17 cellular contexts compared by ENCODE assay signal in genomic region chr7:142806021-142806353, GRCh38. TPM values are rescaled to one million over a fixed set of nuclear protein-coding genes. Genes with fewer than 3 reads are reported as not detected.
DNase-seq lines count a peak whose midpoint lies in the region; ATAC-seq and TF ChIP-seq lines count a peak whose summit lies in the region.
"Had no signal": no experiment of that assay in that cellular context is flagged by ENCODE, and none has a peak within 500 bp of the region (broad histone marks: within the 10 kb centered on the region; RNA-seq: fewer than 3 reads in every experiment).

No MANE protein-coding gene starts in this region.

- intact Hi-C loops in activated CD4-positive, alpha-beta T cell treated with anti-CD3 and anti-CD28 coated beads for 36 hours (cut with DNase I, micrococcal nuclease), result loop anchor here (5.0 to 10.0 kb wide), 5 partner anchors 359 to 1884 kb away; partner anchors contain the start of genes BRAF (in 1 of the 2), SSBP1 (in 1 of the 2) and ZYX (in 1 of the 2)
- intact Hi-C loops in ascending aorta (cut with DNase I), result no loop called here

- H3K4me3 Mint-ChIP-seq in activated CD4-positive, alpha-beta T cell treated with anti-CD3 and anti-CD28 coated beads for 36 hours, result peak overlapping the region; percentile 68
- peak overlapping the region; percentile 99 for H3K4me3 Mint-ChIP-seq in activated naive CD8-positive, alpha-beta T cell
- peak overlapping the region; percentile 86 for H3K4me3 Mint-ChIP-seq in natural killer cell treated with Interleukin-12 subunit alpha and Interleukin-12 subunit beta and Interleukin-15 and Interleukin-18, amount 100 ng/mL, for 72 hours

- 0 out of 2 replicates have a peak, but pooled peaks cover 6% of the 10 kb centered on the region for H3F3A ChIP-seq in OCI-LY1 (ENCODE audit: insufficient read depth, low read length)

- H3K9me2 ChIP-seq in OCI-LY1 (ENCODE audit: low read depth, low read length), result no peaks in the 10 kb centered on the region

- peaks cover 95% of the 10 kb centered on the region for H3K4me1 Mint-ChIP-seq in activated CD4-positive, alpha-beta T cell treated with anti-CD3 and anti-CD28 coated beads for 36 hours
- peaks cover 95% of the 10 kb centered on the region for H3K4me1 Mint-ChIP-seq in activated naive CD8-positive, alpha-beta T cell (ENCODE audit: low read depth)
- H3K4me1 Mint-ChIP-seq in natural killer cell treated with Interleukin-12 subunit alpha and Interleukin-12 subunit beta and Interleukin-15 and Interleukin-18, amount 100 ng/mL, for 72 hours (ENCODE audit: low read depth in 2 of 2), result peaks cover 87 to 98% of the 10 kb centered on the region in 2 donors

- no peaks in the 10 kb centered on the region for H4K20me1 ChIP-seq in OCI-LY1 (ENCODE audit: insufficient read depth, low read length)

- POLR2A ChIA-PET in activated CD4-positive, alpha-beta T cell treated with anti-CD3 and anti-CD28 coated beads for 36 hours (lab: Charles Lee), result interaction anchor here (6.2 kb wide), 1 partner anchor 21 kb away, joined by 82 read pairs; no protein-coding TSS in a partner anchor

- no peaks in the 10 kb centered on the region for H3K9me3 Mint-ChIP-seq in activated CD4-positive, alpha-beta T cell treated with anti-CD3 and anti-CD28 coated beads for 36 hours (ENCODE audit: low read depth)
- no peaks in the 10 kb centered on the region for H3K9me3 Mint-ChIP-seq in activated naive CD8-positive, alpha-beta T cell (ENCODE audit: low read depth)
- H3K9me3 Mint-ChIP-seq in natural killer cell treated with Interleukin-12 subunit alpha and Interleukin-12 subunit beta and Interleukin-15 and Interleukin-18, amount 100 ng/mL, for 72 hours, result peaks cover 10% of the 10 kb centered on the region

- H3K9me3 ChIP-seq in OCI-LY1 (ENCODE audit: low read length), result no peaks in the 10 kb centered on the region
- no peaks in the 10 kb centered on the region for H3K9me3 ChIP-seq in ascending aorta
- H3K9me3 ChIP-seq: breast epithelium, suprapubic skin had no signal

- no peak overlapping the region for H2AFZ ChIP-seq in OCI-LY1 (ENCODE audit: low read length)

- no peak for TF ChIP-seq CTCF in OCI-LY1 (IDR thresholded peaks at IDR 0.05; ENCODE audit: low read length)
- TF ChIP-seq CTCF in ascending aorta (IDR thresholded peaks at IDR 0.05), result no peak

- H3K4me3 ChIP-seq in OCI-LY1 (ENCODE audit: low read depth, low read length, poor library complexity, severe bottlenecking) (no peak overlapping the region), ascending aorta (no peak overlapping the region)
- H3K4me3 ChIP-seq: breast epithelium, suprapubic skin had no signal

- no peak for DNase-seq in activated CD4-positive, alpha-beta T cell treated with anti-CD3 and anti-CD28 coated beads for 36 hours
- DNase-seq in activated CD4-positive, alpha-beta T cell treated with anti-CD3 and anti-CD28 coated beads for 4 hours, result no peak
- no peak for DNase-seq in natural killer cell treated with Interleukin-12 subunit alpha and Interleukin-12 subunit beta and Interleukin-15 and Interleukin-18, amount 100 ng/mL, for 72 hours (ENCODE audit: low spot score)
- no peak for DNase-seq in ascending aorta (ENCODE audit: low spot score in 2 of 2)
- DNase-seq in HPDE6-E6E7 (ENCODE audit: extremely low spot score), result no peak
- no peak for DNase-seq in NCI-H510A (lab: John Stamatoyannopoulos, UW)
- DNase-seq: activated CD4-positive, CD25-positive, alpha-beta regulatory T cell; effector CD8-positive, alpha-beta T cell; Karpas-422; left ventricle myocardium superior; NCI-H1436 treated with DMSO at 0.1 percent for 48 hours had no signal

- CTCF ChIA-PET in activated CD4-positive, alpha-beta T cell treated with anti-CD3 and anti-CD28 coated beads for 36 hours (lab: Charles Lee), result interaction anchor here (0.6 to 11.2 kb wide), 6 partner anchors 10 to 484 kb away, joined by 3 to 182 read pairs (median 34); no protein-coding TSS in a partner anchor

- H3K27me3 ChIP-seq in OCI-LY1 (ENCODE audit: insufficient read depth, low read length) (no peaks in the 10 kb centered on the region), ascending aorta (no peaks in the 10 kb centered on the region)
- H3K27me3 ChIP-seq: breast epithelium had no signal

- no peak overlapping the region for H3K4me2 ChIP-seq in OCI-LY1 (ENCODE audit: low read length)

- no peak for ATAC-seq in activated CD4-positive, alpha-beta T cell treated with anti-CD3 and anti-CD28 coated beads for 36 hours
- ATAC-seq in natural killer cell treated with Interleukin-12 subunit alpha and Interleukin-12 subunit beta and Interleukin-15 and Interleukin-18, amount 100 ng/mL, for 72 hours, result no peak
- ATAC-seq: left ventricle myocardium superior had no signal

- peaks cover 69% of the 10 kb centered on the region for H3K4me1 ChIP-seq in OCI-LY1 (ENCODE audit: insufficient read depth, low read length, severe bottlenecking)
- no peaks in the 10 kb centered on the region for H3K4me1 ChIP-seq in ascending aorta
- H3K4me1 ChIP-seq: breast epithelium, suprapubic skin had no signal

- peak overlapping the region; percentile 99 for H3K27ac Mint-ChIP-seq in activated CD4-positive, alpha-beta T cell treated with anti-CD3 and anti-CD28 coated beads for 36 hours
- H3K27ac Mint-ChIP-seq in activated naive CD8-positive, alpha-beta T cell, result peak overlapping the region; percentile 99
- peak overlapping the region; percentile 94 to 97 for H3K27ac Mint-ChIP-seq in natural killer cell treated with Interleukin-12 subunit alpha and Interleukin-12 subunit beta and Interleukin-15 and Interleukin-18, amount 100 ng/mL, for 72 hours

- no peaks in the 10 kb centered on the region for H3K27me3 Mint-ChIP-seq in activated CD4-positive, alpha-beta T cell treated with anti-CD3 and anti-CD28 coated beads for 36 hours
- no peaks in the 10 kb centered on the region for H3K27me3 Mint-ChIP-seq in activated naive CD8-positive, alpha-beta T cell
- H3K27me3 Mint-ChIP-seq in natural killer cell treated with Interleukin-12 subunit alpha and Interleukin-12 subunit beta and Interleukin-15 and Interleukin-18, amount 100 ng/mL, for 72 hours, result no peaks in the 10 kb centered on the region

- H3K79me2 ChIP-seq in OCI-LY1 (ENCODE audit: insufficient read depth, low read length), result no peaks in the 10 kb centered on the region

- H3K36me3 Mint-ChIP-seq in activated CD4-positive, alpha-beta T cell treated with anti-CD3 and anti-CD28 coated beads for 36 hours (ENCODE audit: low read depth), result peaks cover 46% of the 10 kb centered on the region
- H3K36me3 Mint-ChIP-seq in activated naive CD8-positive, alpha-beta T cell, result peaks cover 33% of the 10 kb centered on the region
- H3K36me3 Mint-ChIP-seq in natural killer cell treated with Interleukin-12 subunit alpha and Interleukin-12 subunit beta and Interleukin-15 and Interleukin-18, amount 100 ng/mL, for 72 hours, result peaks cover 35% of the 10 kb centered on the region

- H3K27ac ChIP-seq in OCI-LY1 (ENCODE audit: low read depth, low read length, poor library complexity, severe bottlenecking) (peak overlapping the region; percentile 99), ascending aorta (no peak overlapping the region)
- H3K27ac ChIP-seq: breast epithelium, suprapubic skin had no signal

- H3K36me3 ChIP-seq in OCI-LY1 (ENCODE audit: insufficient read depth, low read length) (peaks cover 11% of the 10 kb centered on the region; the same call in 1 of the 2 replicates), ascending aorta (no peaks in the 10 kb centered on the region)
- H3K36me3 ChIP-seq: breast epithelium, suprapubic skin had no signal

- no peak overlapping the region; the same call in 1 of the 2 replicates for H3K9ac ChIP-seq in OCI-LY1 (ENCODE audit: low read length)

RNA-seq across cellular contexts. Expression of gene PRSS2, which starts 35.2 kb away (rescaled TPM):
- total RNA-seq in activated CD4-positive, alpha-beta T cell treated with anti-CD3 and anti-CD28 coated beads for 36 hours, result not detected
- under 1 TPM in 1 of 2 donors, not detected in 1; 0.76 TPM for total RNA-seq in natural killer cell treated with Interleukin-12 subunit alpha and Interleukin-12 subunit beta and Interleukin-15 and Interleukin-18, amount 100 ng/mL, for 72 hours
- not detected for total RNA-seq in ascending aorta
- total RNA-seq: A172, breast epithelium, left ventricle myocardium superior, pulmonary artery endothelial cell, suprapubic skin had no signal

RNA-seq across cellular contexts. Expression of gene EPHB6, which starts 48.9 kb away (rescaled TPM):
- total RNA-seq in activated CD4-positive, alpha-beta T cell treated with anti-CD3 and anti-CD28 coated beads for 36 hours, result 10 to 100 TPM; 14.7 to 15.1 TPM
- total RNA-seq in natural killer cell treated with Interleukin-12 subunit alpha and Interleukin-12 subunit beta and Interleukin-15 and Interleukin-18, amount 100 ng/mL, for 72 hours, result 1 to 10 TPM in 1 of 2 donors, under 1 TPM in 1; 0.64 to 1.8 TPM
- total RNA-seq in ascending aorta, result 13.1 TPM

RNA-seq across cellular contexts. Expression of gene PRSS1, which starts 56.7 kb away (rescaled TPM):
- total RNA-seq in activated CD4-positive, alpha-beta T cell treated with anti-CD3 and anti-CD28 coated beads for 36 hours, result not detected
- total RNA-seq in natural killer cell treated with Interleukin-12 subunit alpha and Interleukin-12 subunit beta and Interleukin-15 and Interleukin-18, amount 100 ng/mL, for 72 hours, result not detected
- total RNA-seq in ascending aorta, result not detected
- total RNA-seq: A172, breast epithelium, left ventricle myocardium superior, pulmonary artery endothelial cell, suprapubic skin had no signal
